In genomic region chr7:69753981-69754380, GRCh38 we compare ENCODE assay signal across 22 cellular contexts.
"Had no signal": no experiment of that assay in that cellular context is flagged by ENCODE, and none has a peak within 500 bp of the region (broad histone marks: within the 10 kb centered on the region; RNA-seq: fewer than 3 reads in every experiment).

No MANE protein-coding gene starts in this region.

- H3K9me3 Mint-ChIP-seq: activated B cell treated with CpG ODN at 0.5 μM for 24 hours; activated CD4-positive, alpha-beta memory T cell treated with anti-CD3 and anti-CD28 coated beads for 36 hours; natural killer cell; T-helper 1 cell treated with Interleukin-12 subunit alpha and Interleukin-12 subunit beta and Interleukin-4 antibody, amounts not matched to agents 30 μg/mL and 1 μg/mL, for 36 hours had no signal

- H3K27ac Mint-ChIP-seq: activated B cell treated with CpG ODN at 0.5 μM for 24 hours; activated CD4-positive, alpha-beta memory T cell treated with anti-CD3 and anti-CD28 coated beads for 36 hours; activated naive CD4-positive, alpha-beta T cell treated with anti-CD3 and anti-CD28 coated beads, Interleukin-2, amount 50 U/mL, for 72 hours; T-helper 1 cell treated with Interleukin-12 subunit alpha and Interleukin-12 subunit beta and Interleukin-4 antibody, amounts not matched to agents 30 μg/mL and 1 μg/mL, for 36 hours had no signal

- H3K4me3 Mint-ChIP-seq: activated B cell treated with CpG ODN at 0.5 μM for 24 hours; activated CD4-positive, alpha-beta memory T cell treated with anti-CD3 and anti-CD28 coated beads for 36 hours; natural killer cell; T-helper 1 cell treated with Interleukin-12 subunit alpha and Interleukin-12 subunit beta and Interleukin-4 antibody, amounts not matched to agents 30 μg/mL and 1 μg/mL, for 36 hours had no signal

- H3K9me3 ChIP-seq: gastrocnemius medialis, testis, upper lobe of left lung had no signal

- DNase-seq: activated B cell treated with CpG ODN at 0.5 μM for 24 hours; activated CD4-positive, alpha-beta memory T cell treated with anti-CD3 and anti-CD28 coated beads for 36 hours; activated CD4-positive, alpha-beta T cell treated with anti-CD3 and anti-CD28 coated beads for 48 hours; central memory CD4-positive, alpha-beta T cell; dermis blood vessel endothelial cell; effector CD8-positive, alpha-beta T cell; gastrocnemius medialis; hippocampal formation; left ventricle myocardium superior; mammary epithelial cell; midbrain; natural killer cell; retina; stimulated activated CD4-positive, alpha-beta T cell treated with anti-CD3 and anti-CD28 coated beads, Interleukin-2, amount 100 ng/mL, for 48 hours; stimulated activated CD8-positive, alpha-beta memory T cell treated with anti-CD3 and anti-CD28 coated beads, Interleukin-4, amount 100 ng/mL, for 48 hours; stimulated activated naive CD4-positive, alpha-beta T cell; T1000; testis; upper lobe of left lung had no signal

- H3K36me3 Mint-ChIP-seq: activated CD4-positive, alpha-beta memory T cell treated with anti-CD3 and anti-CD28 coated beads for 36 hours; natural killer cell had no signal

- H3K27me3 ChIP-seq: gastrocnemius medialis, testis, upper lobe of left lung had no signal

- H3K27ac ChIP-seq: gastrocnemius medialis, testis, upper lobe of left lung had no signal

- H3K4me3 ChIP-seq: gastrocnemius medialis, testis, upper lobe of left lung had no signal

- H3K36me3 ChIP-seq: gastrocnemius medialis, upper lobe of left lung had no signal

- H3K27me3 Mint-ChIP-seq: activated B cell treated with CpG ODN at 0.5 μM for 24 hours; activated CD4-positive, alpha-beta memory T cell treated with anti-CD3 and anti-CD28 coated beads for 36 hours; progenitor cell of endocrine pancreas had no signal
